ENCODE assay signal across 8 cellular contexts in the genomic region with DNA sequence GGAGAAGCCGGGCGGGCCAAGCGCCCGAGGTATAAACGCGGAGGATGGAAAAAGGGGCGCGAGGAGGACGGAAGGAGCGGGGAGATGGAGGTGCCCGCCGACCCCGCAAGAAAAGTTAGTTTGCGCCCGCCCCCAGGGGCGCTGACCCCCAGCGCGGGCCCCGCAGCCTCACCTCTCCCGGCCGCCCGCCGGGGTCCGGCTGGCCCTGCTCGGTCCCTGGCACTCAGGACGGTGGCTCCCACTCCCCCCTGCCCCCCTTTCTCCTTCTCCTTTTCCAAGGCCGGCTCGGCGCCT. TPM values are rescaled to one million over a fixed set of nuclear protein-coding genes. Genes with fewer than 3 reads are reported as not detected.
DNase-seq lines count a peak whose midpoint lies in the region; ATAC-seq and TF ChIP-seq lines count a peak whose summit lies in the region.

No MANE protein-coding gene starts in this region.

- H3K9me3 ChIP-seq in BLaER1 treated with 17β-estradiol and CSF1 and Interleukin-3, amounts not matched to agents 10 nM and 100 nM (replicated peaks in 1 of 11): no peaks in the 10 kb centered on the region
- H3K9me3 ChIP-seq in neural progenitor cell (ENCODE audit: low read depth): no peaks in the 10 kb centered on the region

- H2AFZ ChIP-seq in KMS-11 (ENCODE audit: low read depth): peak overlapping the region; percentile 99
- no peak overlapping the region for H2AFZ ChIP-seq in neural progenitor cell (replicated peaks)

- no peaks in the 10 kb centered on the region for H3K79me2 ChIP-seq in KMS-11 (ENCODE audit: insufficient read depth, low read depth)
- peaks cover 18% of the 10 kb centered on the region for H3K79me2 ChIP-seq in neural progenitor cell (ENCODE audit: low read depth)

- H3K9me3 Mint-ChIP-seq in neural progenitor cell: no peaks in the 10 kb centered on the region

- no peak for DNase-seq in dorsolateral prefrontal cortex
- no peak for DNase-seq in neural progenitor cell (ENCODE audit: low spot score)
- DNase-seq in cortex of kidney (lab: John Stamatoyannopoulos, UW): no peak
- no peak for DNase-seq in NCI-H146 treated with DMSO at 0.1 percent for 48 hours (lab: John Stamatoyannopoulos, UW; ENCODE audit: unreplicated experiment)
- no peak for DNase-seq in NAMALWA (ENCODE audit: low spot score)

- H4K20me1 ChIP-seq in BLaER1 treated with 17β-estradiol and CSF1 and Interleukin-3, amounts not matched to agents 10 nM and 100 nM: peaks cover 3 to 69% (median 59%) of the 10 kb centered on the region in 11 experiments; a peak in 19 of 22 replicates
- H4K20me1 ChIP-seq in KMS-11 (ENCODE audit: insufficient read depth) (no peaks in the 10 kb centered on the region), neural progenitor cell (ENCODE audit: low read depth) (peaks cover 47% of the 10 kb centered on the region)

- no peak overlapping the region for H3K27ac Mint-ChIP-seq in neural progenitor cell

- peaks cover 33% of the 10 kb centered on the region for H3K4me1 Mint-ChIP-seq in neural progenitor cell

- peaks cover 3% of the 10 kb centered on the region for H3K27me3 Mint-ChIP-seq in neural progenitor cell (ENCODE audit: insufficient read depth, low read depth)

- H3K36me3 Mint-ChIP-seq in neural progenitor cell: peaks cover 13% of the 10 kb centered on the region

- no peaks in the 10 kb centered on the region for H3K27me3 ChIP-seq in BLaER1 treated with 17β-estradiol and CSF1 and Interleukin-3, amounts not matched to agents 10 nM and 100 nM
- H3K27me3 ChIP-seq in KMS-11 (ENCODE audit: insufficient read depth, low read depth) (no peaks in the 10 kb centered on the region), dorsolateral prefrontal cortex (no peaks in the 10 kb centered on the region), neural progenitor cell (no peaks in the 10 kb centered on the region)

- peak overlapping the region in 10 of 11 experiments; percentile 53 to 89 (median 83); a peak in 21 of 22 replicates for H3K27ac ChIP-seq in BLaER1 treated with 17β-estradiol and CSF1 and Interleukin-3, amounts not matched to agents 10 nM and 100 nM
- H3K27ac ChIP-seq in KMS-11 (no peak overlapping the region), dorsolateral prefrontal cortex (peak overlapping the region in 58 of 59 donors; percentile 78 to 99 (median 95)), neural progenitor cell (no peak overlapping the region)

- peak overlapping the region; percentile 75 to 98 (median 96) for H3K4me3 ChIP-seq in BLaER1 treated with 17β-estradiol and CSF1 and Interleukin-3, amounts not matched to agents 10 nM and 100 nM
- H3K4me3 ChIP-seq in KMS-11 (IDR thresholded peaks at IDR 0.05; ENCODE audit: insufficient read depth, low read depth, low read length) (no peak overlapping the region), dorsolateral prefrontal cortex (peak overlapping the region; percentile 55 to 99 (median 90)), neural progenitor cell (peak overlapping the region; percentile 87)

- H3K4me2 ChIP-seq in BLaER1 treated with 17β-estradiol and CSF1 and Interleukin-3, amounts not matched to agents 10 nM and 100 nM: peak overlapping the region; percentile 91 to 99 (median 98)
- H3K4me2 ChIP-seq in KMS-11: peak overlapping the region; percentile 99
- peak overlapping the region; percentile 92 for H3K4me2 ChIP-seq in neural progenitor cell

- peaks cover 12 to 54% (median 47%) of the 10 kb centered on the region in 11 experiments; a peak in 21 of 22 replicates for H3K36me3 ChIP-seq in BLaER1 treated with 17β-estradiol and CSF1 and Interleukin-3, amounts not matched to agents 10 nM and 100 nM
- H3K36me3 ChIP-seq in KMS-11 (ENCODE audit: insufficient read depth): no peaks in the 10 kb centered on the region
- no peaks in the 10 kb centered on the region for H3K36me3 ChIP-seq in neural progenitor cell

- H3K4me3 Mint-ChIP-seq in neural progenitor cell: peak overlapping the region; percentile 89

- H3F3A ChIP-seq in neural progenitor cell (ENCODE audit: low read depth): peaks cover 7% of the 10 kb centered on the region

- TF ChIP-seq CTCF in KMS-11 (conservative IDR thresholded peaks at IDR 0.05; ENCODE audit: low read depth, low read length) (no peak), dorsolateral prefrontal cortex (IDR thresholded peaks at IDR 0.05 in 54 of 56, conservative IDR thresholded peaks at IDR 0.05 in 2 of 56; ENCODE audit: low read depth in 1 of 56, partially characterized antibody in 56 of 56) (no peak), neural progenitor cell (IDR thresholded peaks at IDR 0.05) (no peak)

- H3K9ac ChIP-seq in BLaER1 treated with 17β-estradiol and CSF1 and Interleukin-3, amounts not matched to agents 10 nM and 100 nM: peak overlapping the region; percentile 76 to 94 (median 84)
- peak overlapping the region; percentile 22; the same call in 1 of the 2 replicates for H3K9ac ChIP-seq in KMS-11
- peak overlapping the region; percentile 60 for H3K9ac ChIP-seq in neural progenitor cell

- intact Hi-C loops in dorsolateral prefrontal cortex (cut with DNase I): loop anchor here (5.0 to 10.0 kb wide), 4 partner anchors 58 to 190 kb away; partner anchors contain the start of genes GRB2 (in 1 of the 2) and TMEM94 (in 1 of the 2)

- H3K4me1 ChIP-seq in BLaER1 treated with 17β-estradiol and CSF1 and Interleukin-3, amounts not matched to agents 10 nM and 100 nM: peaks cover 55 to 74% (median 68%) of the 10 kb centered on the region in 10 experiments
- peaks cover 20% of the 10 kb centered on the region for H3K4me1 ChIP-seq in KMS-11 (ENCODE audit: low read depth, poor library complexity, severe bottlenecking)
- H3K4me1 ChIP-seq in neural progenitor cell: no peaks in the 10 kb centered on the region

- no peak for ATAC-seq in HG03571 (IDR thresholded peaks at IDR 0.05; ENCODE audit: unreplicated experiment)

RNA-seq across cellular contexts. Expression of gene CASKIN2, which starts 0.2 kb away (rescaled TPM):
- total RNA-seq in dorsolateral prefrontal cortex (10 to 100 TPM; 23.3 to 80.3 (median 41.6) TPM), neural progenitor cell (ENCODE audit: low replicate concordance) (5.7 and 12.6 TPM in 2 replicates)

RNA-seq across cellular contexts. Expression of gene TSEN54, which starts 1.2 kb away (rescaled TPM):
- total RNA-seq in dorsolateral prefrontal cortex (10 to 100 TPM; 14.4 to 45.4 (median 27.2) TPM), neural progenitor cell (ENCODE audit: low replicate concordance) (20.5 and 47.8 TPM in 2 replicates)

RNA-seq across cellular contexts. Expression of gene LLGL2, which starts 10.3 kb away (rescaled TPM):
- total RNA-seq in dorsolateral prefrontal cortex: 10 to 100 TPM in 65 of 120 experiments, 1 to 10 TPM in 55; 3.2 to 31.5 (median 10.6) TPM
- 16.6 and 60.2 TPM in 2 replicates for total RNA-seq in neural progenitor cell (ENCODE audit: low replicate concordance)

RNA-seq across cellular contexts. Expression of gene TMEM94, which starts 58.7 kb away (rescaled TPM):
- total RNA-seq in dorsolateral prefrontal cortex (100 to 1,000 TPM in 117 of 120 experiments, 10 to 100 TPM in 3; 78.0 to 220 (median 129) TPM), neural progenitor cell (ENCODE audit: low replicate concordance) (23.6 and 96.8 TPM in 2 replicates)

Comparison
In these comparisons a context has a peak if more than half of its experiments do, and no peak if none do; other contexts are left out.
1. H3K27ac ChIP-seq: peak in BLaER1 treated with 17β-estradiol and CSF1 and Interleukin-3, amounts not matched to agents 10 nM and 100 nM (10 of 11) and dorsolateral prefrontal cortex (58 of 59); none in KMS-11 (single experiment) and neural progenitor cell (single experiment).
2. H3K9ac ChIP-seq: peak in every context shown above with its lines; median percentile 84 in BLaER1 treated with 17β-estradiol and CSF1 and Interleukin-3, amounts not matched to agents 10 nM and 100 nM; 60 in neural progenitor cell; 22 in KMS-11.
3. Peak in every context shown above with its lines, with median percentiles within 50 percentile points of each other: H3K4me2 ChIP-seq.